ENCODE assay signal across 15 cellular contexts in the genomic region with DNA sequence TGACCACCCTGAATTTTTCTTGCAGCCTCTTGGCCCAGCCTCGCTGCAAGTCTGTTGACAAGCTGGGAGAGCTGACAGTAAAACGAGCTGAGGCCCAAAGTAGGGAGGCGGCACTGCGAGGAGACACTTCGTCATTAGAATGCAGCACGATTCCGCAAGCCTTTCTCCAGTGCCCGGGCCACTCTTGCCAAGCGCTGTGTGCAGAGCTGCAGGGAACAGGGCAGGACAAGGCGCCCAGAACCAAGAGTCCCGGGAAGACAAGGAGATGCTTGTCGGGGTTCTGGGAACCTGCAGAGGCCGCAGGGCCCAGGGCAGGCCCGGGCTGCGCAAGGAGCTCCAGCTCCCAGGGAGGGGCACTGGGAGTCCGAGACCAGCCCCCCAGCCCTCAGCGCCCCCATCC.
DNase-seq lines count a peak whose midpoint lies in the region.
"Had no signal": no experiment of that assay in that cellular context is flagged by ENCODE, and none has a peak within 500 bp of the region (broad histone marks: within the 10 kb centered on the region; RNA-seq: fewer than 3 reads in every experiment).

No MANE protein-coding gene starts in this region.

- peak overlapping the region; percentile 19 for H3K27ac ChIP-seq in angular gyrus (ENCODE audit: low read depth, low read length)
- H3K27ac ChIP-seq: C4-2B, SJSA1 had no signal

- DNase-seq in globus pallidus (ENCODE audit: low spot score) (peak; percentile 33), nucleus accumbens (lab: John Stamatoyannopoulos, UW) (peak in 45 of 56 donors; percentile 0 to 73 (median 25)), NCI-H510A treated with DMSO at 0.1 percent for 48 hours (lab: John Stamatoyannopoulos, UW) (no peak), HuH-7.5 (ENCODE audit: low spot score) (no peak)
- DNase-seq in activated effector memory CD4-positive, alpha-beta T cell treated with Interleukin-2 at 50 U/mL for 16 hours, result no peak
- no peak for DNase-seq in activated CD8-positive, alpha-beta memory T cell treated with anti-CD3 and anti-CD28 coated beads, Interleukin-2, amount 50 U/mL, for 48 hours
- DNase-seq: ACHN, KBM-7, NCI-H1436, NCI-H1930, NCI-H226, NCI-H524 treated with DMSO at 0.1 percent for 48 hours had no signal

Comparison
In these comparisons a context has a peak if more than half of its experiments do, and no peak if none do; other contexts are left out.
1. DNase-seq: peak in globus pallidus (single experiment) and nucleus accumbens (45 of 56); none in activated effector memory CD4-positive, alpha-beta T cell treated with Interleukin-2 at 50 U/mL for 16 hours (single experiment), NCI-H510A treated with DMSO at 0.1 percent for 48 hours (single experiment), HuH-7.5 (single experiment) and activated CD8-positive, alpha-beta memory T cell treated with anti-CD3 and anti-CD28 coated beads, Interleukin-2, amount 50 U/mL, for 48 hours (single experiment).